ENCODE assay signal across 23 cellular contexts in the genomic region with DNA sequence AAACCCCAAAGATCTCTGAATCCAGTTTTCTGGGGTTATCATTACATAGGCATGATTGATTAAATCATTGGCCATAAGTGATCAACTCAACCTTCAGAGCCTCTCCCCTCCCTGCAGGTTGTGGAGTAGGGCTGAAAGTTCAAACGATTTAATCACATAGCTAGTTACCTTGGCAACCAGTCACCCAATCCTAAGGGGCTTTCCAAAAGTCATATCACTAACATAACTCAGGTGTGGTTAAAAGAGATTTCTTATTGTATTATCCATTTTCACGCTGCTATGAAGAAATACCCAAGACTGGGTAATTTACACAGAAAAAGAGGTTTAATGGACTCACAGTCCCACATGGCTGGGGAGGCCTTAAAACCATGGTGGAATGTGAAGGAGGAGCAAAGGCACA.
"Had no signal": no experiment of that assay in that cellular context is flagged by ENCODE, and none has a peak within 500 bp of the region (broad histone marks: within the 10 kb centered on the region; RNA-seq: fewer than 3 reads in every experiment).

No MANE protein-coding gene starts in this region.

- H3K4me1 Mint-ChIP-seq: IgD-negative memory B cell had no signal

- H3K9me3 ChIP-seq: Peyer's patch, SJSA1 had no signal

- H3K36me3 Mint-ChIP-seq: IgD-negative memory B cell had no signal

- H3K27ac ChIP-seq: HL-60, PC-9, Peyer's patch, SJSA1, SK-N-MC had no signal

- H3K27me3 Mint-ChIP-seq: IgD-negative memory B cell had no signal

- H3K4me1 ChIP-seq: Peyer's patch, SJSA1 had no signal

- H3K27me3 ChIP-seq: Peyer's patch, SJSA1 had no signal

- H3K4me2 ChIP-seq: PC-9 had no signal

- H3K4me3 Mint-ChIP-seq: IgD-negative memory B cell had no signal

- H3K27ac Mint-ChIP-seq: IgD-negative memory B cell had no signal

- DNase-seq: MV-4-11, NCI-H1048, NCI-H1105, NCI-H1436 treated with DMSO at 0.1 percent for 48 hours, NCI-H187, NCI-H2029, NCI-H2081 treated with DMSO at 0.1 percent for 48 hours, NCI-H2171, NCI-H226, NCI-H446, NCI-H510A, NCI-H524 treated with DMSO at 0.1 percent for 48 hours, NCI-H774, OCI-M1, PC-9, Peyer's patch, Right ventricle myocardium superior, SIG-M5 had no signal

- ATAC-seq: K562 had no signal

- H3K4me3 ChIP-seq: K562, PC-9, Peyer's patch, SJSA1, SK-N-MC had no signal

- H3K36me3 ChIP-seq: Peyer's patch, SJSA1 had no signal

- H2AFZ ChIP-seq: PC-9 had no signal
